In genomic region chr3:15616053-15616452, GRCh38 we compare ENCODE assay signal across 25 cellular contexts. TPM values are rescaled to one million over a fixed set of nuclear protein-coding genes. Genes with fewer than 3 reads are reported as not detected.
DNase-seq lines count a peak whose midpoint lies in the region; ATAC-seq and TF ChIP-seq lines count a peak whose summit lies in the region.
"Had no signal": no experiment of that assay in that cellular context is flagged by ENCODE, and none has a peak within 500 bp of the region (broad histone marks: within the 10 kb centered on the region; RNA-seq: fewer than 3 reads in every experiment).

No MANE protein-coding gene starts in this region.

- no peak overlapping the region for H3K27ac Mint-ChIP-seq in activated naive CD8-positive, alpha-beta T cell treated with anti-CD3 and anti-CD28 coated beads, Interleukin-2, amount 50 U/mL, for 24 hours
- H3K27ac Mint-ChIP-seq: activated CD4-positive, alpha-beta memory T cell treated with anti-CD3 and anti-CD28 coated beads, Interleukin-2, amount 10 ng/mL, durations not matched to agents 7 days and 5 days; activated naive CD8-positive, alpha-beta T cell treated with anti-CD3 and anti-CD28 coated beads for 36 hours; naive B cell had no signal

- no peaks in the 10 kb centered on the region for H3K4me1 Mint-ChIP-seq in activated naive CD8-positive, alpha-beta T cell treated with anti-CD3 and anti-CD28 coated beads, Interleukin-2, amount 50 U/mL, for 24 hours
- H3K4me1 Mint-ChIP-seq: activated CD4-positive, alpha-beta memory T cell treated with anti-CD3 and anti-CD28 coated beads, Interleukin-2, amount 10 ng/mL, durations not matched to agents 7 days and 5 days; activated naive CD8-positive, alpha-beta T cell treated with anti-CD3 and anti-CD28 coated beads for 36 hours had no signal

- no peak for ATAC-seq in activated naive CD8-positive, alpha-beta T cell treated with anti-CD3 and anti-CD28 coated beads, Interleukin-2, amount 50 U/mL, for 24 hours
- no peak for ATAC-seq in GM21447 (IDR thresholded peaks at IDR 0.05; ENCODE audit: unreplicated experiment)
- ATAC-seq: activated CD4-positive, CD25-positive, alpha-beta regulatory T cell treated with anti-CD3 and anti-CD28 coated beads, Interleukin-2, amount 50 U/mL, for 24 hours; left lung; PC-3 had no signal

- H3K9me3 Mint-ChIP-seq in activated naive CD8-positive, alpha-beta T cell treated with anti-CD3 and anti-CD28 coated beads, Interleukin-2, amount 50 U/mL, for 24 hours: peaks cover 19% of the 10 kb centered on the region

- no peak overlapping the region for H3K4me3 Mint-ChIP-seq in activated naive CD8-positive, alpha-beta T cell treated with anti-CD3 and anti-CD28 coated beads, Interleukin-2, amount 50 U/mL, for 24 hours
- H3K4me3 Mint-ChIP-seq: activated CD4-positive, alpha-beta memory T cell treated with anti-CD3 and anti-CD28 coated beads, Interleukin-2, amount 10 ng/mL, durations not matched to agents 7 days and 5 days; activated naive CD8-positive, alpha-beta T cell treated with anti-CD3 and anti-CD28 coated beads for 36 hours; naive B cell had no signal

- peaks cover 18% of the 10 kb centered on the region for H3K36me3 Mint-ChIP-seq in activated naive CD8-positive, alpha-beta T cell treated with anti-CD3 and anti-CD28 coated beads, Interleukin-2, amount 50 U/mL, for 24 hours (ENCODE audit: low read depth)

- DNase-seq in Daoy (ENCODE audit: low read depth) (peak; percentile 27), LHCN-M2 (ENCODE audit: low read depth) (peak; percentile 46), cardiac fibroblast (ENCODE audit: low read depth in 2 of 2) (peak; percentile 86 to 88), fibroblast of villous mesenchyme (ENCODE audit: low read depth) (peak; percentile 40), GM20000 (ENCODE audit: low spot score) (no peak), NCI-H1417 treated with DMSO at 0.1 percent for 48 hours (lab: John Stamatoyannopoulos, UW) (no peak)
- DNase-seq in activated naive CD8-positive, alpha-beta T cell treated with anti-CD3 and anti-CD28 coated beads, Interleukin-2, amount 50 U/mL, for 24 hours: no peak
- DNase-seq: activated CD4-positive, alpha-beta memory T cell treated with anti-CD3 and anti-CD28 coated beads, Interleukin-2, amount 10 ng/mL, durations not matched to agents 7 days and 5 days; activated naive CD8-positive, alpha-beta T cell treated with anti-CD3 and anti-CD28 coated beads for 36 hours; Calu3; dorsolateral prefrontal cortex; left lung; MM.1S; naive B cell; NCI-H1436; NCI-H2107; NCI-H510A treated with DMSO at 0.1 percent for 48 hours; PC-3; SHP77 treated with DMSO at 0.1 percent for 48 hours had no signal

- no peaks in the 10 kb centered on the region for H3K27me3 Mint-ChIP-seq in activated naive CD8-positive, alpha-beta T cell treated with anti-CD3 and anti-CD28 coated beads, Interleukin-2, amount 50 U/mL, for 24 hours
- H3K27me3 Mint-ChIP-seq: activated naive CD8-positive, alpha-beta T cell treated with anti-CD3 and anti-CD28 coated beads for 36 hours; naive B cell had no signal

- H3K4me3 ChIP-seq in cardiac fibroblast (replicated peaks in 1 of 2; ENCODE audit: low read depth in 2 of 2, low read length in 2 of 2): no peak overlapping the region
- no peak overlapping the region for H3K4me3 ChIP-seq in fibroblast of villous mesenchyme (ENCODE audit: low read depth, low read length)
- H3K4me3 ChIP-seq: BLaER1 treated with 17β-estradiol and CSF1 and Interleukin-3, amounts not matched to agents 10 nM and 100 nM; cardiac muscle cell; dorsolateral prefrontal cortex; hepatocyte; left lung; suprapubic skin had no signal

- no peak for TF ChIP-seq CTCF in cardiac fibroblast (IDR thresholded peaks at IDR 0.05; ENCODE audit: low read depth, low read length)
- no peak for TF ChIP-seq CTCF in fibroblast of villous mesenchyme (IDR thresholded peaks at IDR 0.05; ENCODE audit: insufficient read depth, low read depth, low read length)
- no peak for TF ChIP-seq CTCF in GM20000 (IDR thresholded peaks at IDR 0.05; ENCODE audit: extremely low read depth, missing control alignments)

RNA-seq across cellular contexts. Expression of gene BTD, which starts 14.5 kb away (rescaled TPM):
- total RNA-seq in Daoy (2014; rRNA removed; shearing (Covaris generic)): 3.7 and 10.6 TPM in 2 replicates
- total RNA-seq in LHCN-M2 (2014; rRNA removed): 33.0 and 40.5 TPM in 2 replicates
- 34.6 TPM for polyA plus RNA-seq in LHCN-M2 (2012)
- 19.6 and 34.1 TPM in 2 replicates for total RNA-seq in fibroblast of villous mesenchyme

RNA-seq across cellular contexts. Expression of gene HACL1, which starts 14.7 kb away (rescaled TPM):
- 26.4 and 34.6 TPM in 2 replicates for total RNA-seq in Daoy (2014; rRNA removed; shearing (Covaris generic))
- total RNA-seq in LHCN-M2 (2014; rRNA removed) (18.9 and 20.2 TPM in 2 replicates), fibroblast of villous mesenchyme (25.8 and 33.7 TPM in 2 replicates)
- 14.3 TPM for polyA plus RNA-seq in LHCN-M2 (2012)

Comparison
In these comparisons a context has a peak if more than half of its experiments do, and no peak if none do; other contexts are left out.
1. DNase-seq: peak in Daoy (single experiment), LHCN-M2 (single experiment), cardiac fibroblast (2 of 2) and fibroblast of villous mesenchyme (single experiment); none in activated naive CD8-positive, alpha-beta T cell treated with anti-CD3 and anti-CD28 coated beads, Interleukin-2, amount 50 U/mL, for 24 hours (single experiment), GM20000 (single experiment) and NCI-H1417 treated with DMSO at 0.1 percent for 48 hours (single experiment).